1 cellular context compared by ENCODE assay signal in the genomic region with DNA sequence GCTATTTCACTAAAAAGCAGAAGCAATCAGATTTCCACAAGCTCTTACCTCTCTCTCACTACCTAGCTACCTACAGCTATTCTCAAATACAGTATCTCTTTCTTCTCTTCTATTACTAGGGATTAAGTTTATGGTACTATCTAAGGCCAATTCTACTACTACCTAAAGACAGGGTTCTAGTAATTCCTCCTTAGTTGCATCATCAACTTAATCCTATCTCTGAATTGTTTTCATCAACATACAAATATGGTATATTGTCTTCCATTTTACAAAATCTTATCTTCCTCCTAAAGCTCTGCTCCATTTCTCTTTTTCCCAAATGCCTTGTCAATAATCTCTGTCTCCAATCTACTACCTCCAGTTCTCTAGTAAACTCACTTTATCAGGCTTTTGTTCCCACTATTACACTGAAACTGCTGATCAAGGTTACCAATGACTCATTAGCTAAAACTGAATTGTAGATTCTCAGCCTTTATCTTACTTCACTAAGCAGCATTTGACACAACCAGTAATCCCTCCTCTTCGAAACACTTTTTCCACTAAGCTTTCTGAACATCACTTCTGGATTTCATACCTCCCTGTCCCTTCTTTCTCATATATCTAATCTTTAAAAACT.
TF ChIP-seq lines count a peak whose summit lies in the region.

No MANE protein-coding gene starts in this region.

TF ChIP-seq in HEK293, 187 proteins besides CTCF, POLR2A, EP300 and RAD21 (continued from another document):
- no peak for TF ChIP-seq BCL6B (tag by site-specific recombination; IDR thresholded peaks at IDR 0.05)
- no peak for TF ChIP-seq ZNF596 (tag by site-specific recombination; IDR thresholded peaks at IDR 0.05)
